17 cellular contexts compared by ENCODE assay signal in the genomic region with DNA sequence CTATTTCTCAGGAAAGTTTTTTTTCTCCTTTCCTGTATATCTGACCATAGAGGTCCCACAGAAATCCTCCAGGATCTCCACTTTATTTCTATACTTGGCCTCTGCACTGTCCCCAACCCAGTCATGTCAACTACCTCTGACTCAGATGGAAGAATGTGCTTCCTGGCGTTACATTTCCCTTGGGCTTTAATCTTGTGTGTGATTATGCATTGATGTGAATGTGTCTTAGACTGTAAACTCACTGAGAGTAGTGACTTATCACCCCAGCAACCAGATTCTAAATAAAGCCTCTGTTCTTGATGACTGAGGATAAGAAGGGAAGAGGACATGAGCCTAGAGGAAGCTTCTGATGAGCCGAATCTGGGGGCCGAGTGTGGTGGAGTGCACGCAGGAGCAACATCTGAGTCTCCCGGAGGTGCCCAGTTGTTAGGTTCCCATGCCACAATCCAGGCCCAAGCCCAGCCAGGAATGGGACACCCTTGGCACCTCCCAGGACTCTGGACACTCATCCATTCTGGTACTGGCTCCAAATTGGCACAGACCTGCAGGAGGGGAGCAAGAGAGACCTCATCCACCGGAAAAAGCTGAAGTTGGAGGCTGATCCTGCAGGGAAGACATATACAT. TPM values are rescaled to one million over a fixed set of nuclear protein-coding genes. Genes with fewer than 3 reads are reported as not detected.
DNase-seq lines count a peak whose midpoint lies in the region; ATAC-seq and TF ChIP-seq lines count a peak whose summit lies in the region.
"Had no signal": no experiment of that assay in that cellular context is flagged by ENCODE, and none has a peak within 500 bp of the region (broad histone marks: within the 10 kb centered on the region; RNA-seq: fewer than 3 reads in every experiment).

No MANE protein-coding gene starts in this region.

- no peak for ATAC-seq in GM21360 (IDR thresholded peaks at IDR 0.05; ENCODE audit: unreplicated experiment)
- ATAC-seq in GM21367 (IDR thresholded peaks at IDR 0.05; ENCODE audit: unreplicated experiment) = no peak
- ATAC-seq in GM21529 (IDR thresholded peaks at IDR 0.05; ENCODE audit: unreplicated experiment) = no peak

- no peak overlapping the region for H3K4me3 ChIP-seq in fibroblast of villous mesenchyme (ENCODE audit: low read depth, low read length)

- TF ChIP-seq CTCF in fibroblast of villous mesenchyme (IDR thresholded peaks at IDR 0.05; ENCODE audit: insufficient read depth, low read depth, low read length) = no peak

- DNase-seq in NCI-H82 (lab: John Stamatoyannopoulos, UW) (peak; percentile 59), NCI-H82 treated with DMSO at 0.1 percent for 48 hours (lab: John Stamatoyannopoulos, UW; ENCODE audit: unreplicated experiment) (no peak), SW480 (ENCODE audit: low spot score) (peak; percentile 16), fibroblast of villous mesenchyme (ENCODE audit: low read depth) (peak; percentile 40), stromal cell of bone marrow (ENCODE audit: low read depth) (peak; percentile 73)
- DNase-seq: activated CD8-positive, alpha-beta memory T cell treated with anti-CD3 and anti-CD28 coated beads for 24 hours; activated effector memory CD4-positive, alpha-beta T cell treated with Interleukin-2 at 50 U/mL for 16 hours; effector CD4-positive, alpha-beta T cell; GOT3; KBM-7; kidney glomerular epithelial cell; NCI-H1436 treated with DMSO at 0.1 percent for 48 hours; NCI-H446 treated with DMSO at 0.1 percent for 48 hours; stimulated activated CD4-positive, alpha-beta T cell treated with anti-CD3 and anti-CD28 coated beads, Interleukin-2, amount 100 ng/mL, for 24 hours had no signal

RNA-seq across cellular contexts. Expression of a gene that starts 32.1 kb away (rescaled TPM):
- 110 and 199 TPM in 2 replicates for total RNA-seq in fibroblast of villous mesenchyme
